Comparison of ENCODE assay signal across 1 cellular context in genomic region chr6:73367761-73368355, GRCh38.
TF ChIP-seq lines count a peak whose summit lies in the region.

No MANE protein-coding gene starts in this region.

TF ChIP-seq in HepG2, 621 proteins besides CTCF, POLR2A, EP300 and RAD21:
- TF ChIP-seq ATF2 (CRISPR knock-in tag; IDR thresholded peaks at IDR 0.05) (no peak), ZNF670 (CRISPR knock-in tag; IDR thresholded peaks at IDR 0.05; ENCODE audit: borderline replicate concordance) (no peak), HNRNPK (IDR thresholded peaks at IDR 0.05; ENCODE audit: low read depth, low read length, poor library complexity, severe bottlenecking) (no peak), SRY (CRISPR knock-in tag; IDR thresholded peaks at IDR 0.05) (no peak), ZNF597 (CRISPR knock-in tag; IDR thresholded peaks at IDR 0.05) (no peak), ZGPAT (CRISPR knock-in tag; IDR thresholded peaks at IDR 0.05) (no peak), JDP2 (CRISPR knock-in tag; IDR thresholded peaks at IDR 0.05; ENCODE audit: borderline replicate concordance) (no peak), DNMT3B (CRISPR knock-in tag; conservative IDR thresholded peaks at IDR 0.05) (no peak), ZNF576 (CRISPR knock-in tag; IDR thresholded peaks at IDR 0.05) (no peak), ZNF776 (CRISPR knock-in tag; IDR thresholded peaks at IDR 0.05) (no peak), ZNF790 (CRISPR knock-in tag; IDR thresholded peaks at IDR 0.05; ENCODE audit: borderline replicate concordance) (no peak), ZNF709 (CRISPR knock-in tag; IDR thresholded peaks at IDR 0.05) (no peak), BRCA1 (CRISPR knock-in tag; IDR thresholded peaks at IDR 0.05) (no peak), CENPT (CRISPR knock-in tag; IDR thresholded peaks at IDR 0.05; ENCODE audit: low read depth) (no peak), MTA3 (CRISPR knock-in tag; IDR thresholded peaks at IDR 0.05) (no peak)
- TF ChIP-seq, protein P1, sequence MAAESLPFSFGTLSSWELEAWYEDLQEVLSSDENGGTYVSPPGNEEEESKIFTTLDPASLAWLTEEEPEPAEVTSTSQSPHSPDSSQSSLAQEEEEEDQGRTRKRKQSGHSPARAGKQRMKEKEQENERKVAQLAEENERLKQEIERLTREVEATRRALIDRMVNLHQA (CRISPR knock-in tag; IDR thresholded peaks at IDR 0.05): no peak
TF ChIP-seq in HepG2: peak in this region for 0.
